1 cellular context compared by ENCODE assay signal in the genomic region with DNA sequence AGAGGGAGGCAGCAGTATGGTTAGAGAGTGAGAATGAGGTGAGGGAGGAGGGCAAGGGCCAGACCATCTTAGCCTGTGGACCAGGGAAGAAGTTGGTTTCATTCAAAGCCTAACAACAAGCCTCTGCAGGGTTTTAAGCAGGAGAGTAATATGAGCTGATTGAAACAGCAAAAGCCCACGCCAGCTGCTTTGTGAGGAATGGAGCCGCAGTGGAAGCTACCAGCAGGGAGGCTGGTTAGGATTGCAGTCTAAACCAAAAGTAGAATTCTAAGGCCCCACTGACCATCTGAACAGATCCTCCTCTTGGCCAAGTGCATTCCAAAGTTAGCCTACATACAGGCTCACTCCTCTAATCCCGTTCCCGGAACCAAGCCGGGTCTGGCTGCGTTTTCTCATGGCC.
TF ChIP-seq lines count a peak whose summit lies in the region.

No MANE protein-coding gene starts in this region.

TF ChIP-seq in K562, 482 proteins besides CTCF, POLR2A, EP300 and RAD21 (continued from another document):
- TF ChIP-seq, protein P1, sequence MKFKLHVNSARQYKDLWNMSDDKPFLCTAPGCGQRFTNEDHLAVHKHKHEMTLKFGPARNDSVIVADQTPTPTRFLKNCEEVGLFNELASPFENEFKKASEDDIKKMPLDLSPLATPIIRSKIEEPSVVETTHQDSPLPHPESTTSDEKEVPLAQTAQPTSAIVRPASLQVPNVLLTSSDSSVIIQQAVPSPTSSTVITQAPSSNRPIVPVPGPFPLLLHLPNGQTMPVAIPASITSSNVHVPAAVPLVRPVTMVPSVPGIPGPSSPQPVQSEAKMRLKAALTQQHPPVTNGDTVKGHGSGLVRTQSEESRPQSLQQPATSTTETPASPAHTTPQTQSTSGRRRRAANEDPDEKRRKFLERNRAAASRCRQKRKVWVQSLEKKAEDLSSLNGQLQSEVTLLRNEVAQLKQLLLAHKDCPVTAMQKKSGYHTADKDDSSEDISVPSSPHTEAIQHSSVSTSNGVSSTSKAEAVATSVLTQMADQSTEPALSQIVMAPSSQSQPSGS (CRISPR knock-in tag; IDR thresholded peaks at IDR 0.05) = no peak
- TF ChIP-seq SMAD2 (IDR thresholded peaks at IDR 0.05; ENCODE audit: low read depth, low read length) (no peak), GTF2E2 (tag; IDR thresholded peaks at IDR 0.05) (no peak), RBM15 (IDR thresholded peaks at IDR 0.05; ENCODE audit: insufficient read depth, low read length) (no peak), TOE1 (IDR thresholded peaks at IDR 0.05; ENCODE audit: borderline replicate concordance) (no peak), TOE1 (CRISPR knock-in tag; IDR thresholded peaks at IDR 0.05; ENCODE audit: borderline replicate concordance, low read depth) (no peak), TAF15 (IDR thresholded peaks at IDR 0.05; ENCODE audit: low read depth, low read length) (no peak)
- TF ChIP-seq, protein P2, sequence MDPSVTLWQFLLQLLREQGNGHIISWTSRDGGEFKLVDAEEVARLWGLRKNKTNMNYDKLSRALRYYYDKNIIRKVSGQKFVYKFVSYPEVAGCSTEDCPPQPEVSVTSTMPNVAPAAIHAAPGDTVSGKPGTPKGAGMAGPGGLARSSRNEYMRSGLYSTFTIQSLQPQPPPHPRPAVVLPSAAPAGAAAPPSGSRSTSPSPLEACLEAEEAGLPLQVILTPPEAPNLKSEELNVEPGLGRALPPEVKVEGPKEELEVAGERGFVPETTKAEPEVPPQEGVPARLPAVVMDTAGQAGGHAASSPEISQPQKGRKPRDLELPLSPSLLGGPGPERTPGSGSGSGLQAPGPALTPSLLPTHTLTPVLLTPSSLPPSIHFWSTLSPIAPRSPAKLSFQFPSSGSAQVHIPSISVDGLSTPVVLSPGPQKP (CRISPR knock-in tag; IDR thresholded peaks at IDR 0.05) = no peak
- TF ChIP-seq, protein P3, sequence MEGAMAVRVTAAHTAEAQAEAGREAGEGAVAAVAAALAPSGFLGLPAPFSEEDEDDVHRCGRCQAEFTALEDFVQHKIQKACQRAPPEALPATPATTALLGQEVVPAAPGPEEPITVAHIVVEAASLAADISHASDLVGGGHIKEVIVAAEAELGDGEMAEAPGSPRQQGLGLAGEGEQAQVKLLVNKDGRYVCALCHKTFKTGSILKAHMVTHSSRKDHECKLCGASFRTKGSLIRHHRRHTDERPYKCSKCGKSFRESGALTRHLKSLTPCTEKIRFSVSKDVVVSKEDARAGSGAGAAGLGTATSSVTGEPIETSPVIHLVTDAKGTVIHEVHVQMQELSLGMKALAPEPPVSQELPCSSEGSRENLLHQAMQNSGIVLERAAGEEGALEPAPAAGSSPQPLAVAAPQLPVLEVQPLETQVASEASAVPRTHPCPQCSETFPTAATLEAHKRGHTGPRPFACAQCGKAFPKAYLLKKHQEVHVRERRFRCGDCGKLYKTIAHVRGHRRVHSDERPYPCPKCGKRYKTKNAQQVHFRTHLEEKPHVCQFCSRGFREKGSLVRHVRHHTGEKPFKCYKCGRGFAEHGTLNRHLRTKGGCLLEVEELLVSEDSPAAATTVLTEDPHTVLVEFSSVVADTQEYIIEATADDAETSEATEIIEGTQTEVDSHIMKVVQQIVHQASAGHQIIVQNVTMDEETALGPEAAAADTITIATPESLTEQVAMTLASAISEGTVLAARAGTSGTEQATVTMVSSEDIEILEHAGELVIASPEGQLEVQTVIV (CRISPR knock-in tag; IDR thresholded peaks at IDR 0.05; ENCODE audit: borderline replicate concordance) = no peak
